ENCODE assay signal across 10 cellular contexts in genomic region chr2:54588244-54588899, GRCh38.
DNase-seq lines count a peak whose midpoint lies in the region; ATAC-seq, FAIRE-seq and TF ChIP-seq lines count a peak whose summit lies in the region.
"Had no signal": no experiment of that assay in that cellular context is flagged by ENCODE, and none has a peak within 500 bp of the region (broad histone marks: within the 10 kb centered on the region; RNA-seq: fewer than 3 reads in every experiment).

No MANE protein-coding gene starts in this region.

- H3K4me3 ChIP-seq in CD4-positive, alpha-beta memory T cell (ENCODE audit: low read length in 2 of 2): no peak overlapping the region
- peak overlapping the region in 1 of 3 experiments; percentile 22; a peak in 1 of 6 replicates for H3K4me3 ChIP-seq in HepG2 (replicated peaks in 1 of 3; ENCODE audit: insufficient read depth in 1 of 3, low read depth in 2 of 3, low read length in 3 of 3)

- no peaks in the 10 kb centered on the region for H3K9me3 ChIP-seq in CD4-positive, alpha-beta memory T cell (ENCODE audit: control insufficient read depth in 1 of 2, low read length in 2 of 2)
- no peaks in the 10 kb centered on the region for H3K9me3 ChIP-seq in T-helper 17 cell (ENCODE audit: control insufficient read depth, low read length, poor library complexity, severe bottlenecking)
- no peaks in the 10 kb centered on the region for H3K9me3 ChIP-seq in HepG2 (ENCODE audit: low read length)

- H3K4me1 ChIP-seq in CD4-positive, alpha-beta memory T cell (ENCODE audit: insufficient read depth, low read length): peaks cover 98% of the 10 kb centered on the region
- H3K4me1 ChIP-seq in HepG2 (ENCODE audit: insufficient read depth, low read length): peaks cover 95% of the 10 kb centered on the region

- H4K20me1 ChIP-seq in HepG2 (ENCODE audit: insufficient read depth, low read length): peaks cover 59% of the 10 kb centered on the region

- no peak for DNase-seq in CD4-positive, alpha-beta memory T cell
- no peak for DNase-seq in GM19239 (ENCODE audit: insufficient read length, low spot score)
- DNase-seq in T-helper 17 cell: no peak
- no peak for DNase-seq in HepG2 (ENCODE audit: low spot score)
- DNase-seq in urothelium cell line (ENCODE audit: low spot score): no peak
- DNase-seq in posterior vena cava (ENCODE audit: low spot score): no peak
- no peak for DNase-seq in LoVo (ENCODE audit: low spot score)
- DNase-seq: cortex of kidney, NCI-H187 had no signal

- ATAC-seq in T-helper 17 cell: no peak
- peak; percentile 15 for ATAC-seq in HepG2
- ATAC-seq in HG02623 (IDR thresholded peaks at IDR 0.05; ENCODE audit: unreplicated experiment): no peak

- TF ChIP-seq EP300 in HepG2 (IDR thresholded peaks at IDR 0.05; ENCODE audit: low read depth in 2 of 2, low read length in 2 of 2) (no peak), HepG2 (CRISPR knock-in tag; IDR thresholded peaks at IDR 0.05; ENCODE audit: borderline replicate concordance) (no peak)

- peaks cover 2 to 7% of the 10 kb centered on the region in 2 donors for H3K36me3 Mint-ChIP-seq in CD4-positive, alpha-beta memory T cell
- no peaks in the 10 kb centered on the region for H3K36me3 Mint-ChIP-seq in T-helper 17 cell (ENCODE audit: low read depth)

- H3K9ac ChIP-seq in HepG2 (ENCODE audit: insufficient read depth, low read depth, low read length): peak overlapping the region; percentile 66; the same call in 1 of the 2 replicates

- WGBS in HepG2 (ENCODE audit: low lambda C conversion rate): 77% methylated on average over 1 of the region's 1 CpG

- no peak overlapping the region for H2AFZ ChIP-seq in HepG2 (ENCODE audit: low read length)

- H3K27ac Mint-ChIP-seq in CD4-positive, alpha-beta memory T cell: peak overlapping the region; percentile 87 to 94 (median 91)
- H3K27ac Mint-ChIP-seq in T-helper 17 cell: peak overlapping the region; percentile 94

- intact Hi-C loops in CD4-positive, alpha-beta memory T cell (cut with micrococcal nuclease): loop anchor here (1.0 kb wide), 1 partner anchor 8 kb away; no protein-coding TSS in a partner anchor
- intact Hi-C loops in HepG2 (cut with micrococcal nuclease; ENCODE audit: unreplicated experiment) (loop anchor here (2.0 kb wide), 1 partner anchor 16 kb away; no protein-coding TSS in a partner anchor), posterior vena cava (cut with DNase I) (no loop called here)

- peaks cover 100% of the 10 kb centered on the region for H3K79me2 ChIP-seq in HepG2 (ENCODE audit: insufficient read depth, low read length)

- in situ Hi-C loops in HepG2 (cut with HindIII; ENCODE audit: extremely low pct_ligation_motif_present, low pct_unique_long_range_greater_than_20kb): no loop called here

- no peak for TF ChIP-seq RAD21 in HepG2 (CRISPR knock-in tag; IDR thresholded peaks at IDR 0.05)

- H3K9me3 Mint-ChIP-seq in CD4-positive, alpha-beta memory T cell: no peaks in the 10 kb centered on the region

- TF ChIP-seq CTCF in HepG2 (CRISPR knock-in tag; IDR thresholded peaks at IDR 0.05): no peak

- H3K27me3 ChIP-seq in CD4-positive, alpha-beta memory T cell (ENCODE audit: insufficient read depth, low read length): no peaks in the 10 kb centered on the region
- H3K27me3 ChIP-seq in HepG2 (ENCODE audit: control insufficient read depth in 1 of 2, insufficient read depth in 2 of 2, low read length in 2 of 2): no peaks in the 10 kb centered on the region

- FAIRE-seq in GM19239 (lab: Jason Lieb, UNC): peak; percentile 83
- no peak for FAIRE-seq in HepG2 (lab: Jason Lieb, UNC)
- FAIRE-seq in urothelium cell line (lab: Jason Lieb, UNC): no peak

- peak overlapping the region; percentile 54 for H3K27ac ChIP-seq in CD4-positive, alpha-beta memory T cell (ENCODE audit: low read depth, low read length)
- H3K27ac ChIP-seq in HepG2 (ENCODE audit: extremely low read length, insufficient read depth, low read length): peak overlapping the region; percentile 92

- H3K27me3 Mint-ChIP-seq in CD4-positive, alpha-beta memory T cell: no peaks in the 10 kb centered on the region
- no peaks in the 10 kb centered on the region for H3K27me3 Mint-ChIP-seq in T-helper 17 cell

- H3K36me3 ChIP-seq in CD4-positive, alpha-beta memory T cell (ENCODE audit: insufficient read depth, low read length): no peaks in the 10 kb centered on the region
- peaks cover 9 to 50% of the 10 kb centered on the region in 2 experiments for H3K36me3 ChIP-seq in HepG2 (replicated peaks in 1 of 2; ENCODE audit: control insufficient read depth in 1 of 2, insufficient read depth in 2 of 2, low read length in 2 of 2)

- POLR2A ChIA-PET in CD4-positive, alpha-beta memory T cell (lab: Charles Lee; ENCODE audit: partially characterized antibody): interaction anchor here (0.9 to 22.8 kb wide), 7 partner anchors 11 to 30 kb away, joined by 3 to 304 read pairs (median 5); no protein-coding TSS in a partner anchor
- POLR2A ChIA-PET in HepG2 (lab: Yijun Ruan, JAX): interaction anchor here (1.2 to 3.0 kb wide), 7 partner anchors 8 to 56 kb away, joined by 3 to 29 read pairs (median 10); no protein-coding TSS in a partner anchor

- H3K4me2 ChIP-seq in HepG2 (ENCODE audit: low read depth, low read length): peak overlapping the region; percentile 75

- peak overlapping the region; percentile 45 to 81 (median 69) for H3K4me3 Mint-ChIP-seq in CD4-positive, alpha-beta memory T cell
- H3K4me3 Mint-ChIP-seq in T-helper 17 cell: peak overlapping the region; percentile 36

- CTCF ChIA-PET in CD4-positive, alpha-beta memory T cell (lab: Charles Lee; ENCODE audit: partially characterized antibody): interaction anchor here (1.4 to 4.3 kb wide), 4 partner anchors 12 to 30 kb away, joined by 4 to 18 read pairs (median 7); no protein-coding TSS in a partner anchor
- CTCF ChIA-PET in HepG2 (lab: Yijun Ruan, JAX; ENCODE audit: low intra/inter-chr PET ratio, low total read pairs): interaction anchor here (1.6 kb wide), 1 partner anchor 66 kb away, joined by 4 read pairs; no protein-coding TSS in a partner anchor

- peaks cover 69 to 97% (median 86%) of the 10 kb centered on the region in 4 donors for H3K4me1 Mint-ChIP-seq in CD4-positive, alpha-beta memory T cell
- peaks cover 70% of the 10 kb centered on the region for H3K4me1 Mint-ChIP-seq in T-helper 17 cell

- TF ChIP-seq POLR2A in HepG2 (IDR thresholded peaks at IDR 0.05; ENCODE audit: insufficient read depth in 1 of 2, low read depth in 2 of 2, low read length in 2 of 2): no peak

- no TSS peak for BruUV-seq in HepG2 (replicated peaks; lab: Mats Ljungman, UMichigan)

TF ChIP-seq in HepG2, 621 proteins besides CTCF, POLR2A, EP300 and RAD21:
- 0 out of 2 replicates have a peak, but pooled peaks have one; percentile 13 for TF ChIP-seq ZNF652 (CRISPR knock-in tag; IDR thresholded peaks at IDR 0.05; ENCODE audit: borderline replicate concordance, low read depth)
- TF ChIP-seq BCL6 (CRISPR knock-in tag; IDR thresholded peaks at IDR 0.05): no peak
- no peak for TF ChIP-seq BRD4 (CRISPR knock-in tag; IDR thresholded peaks at IDR 0.05)
- TF ChIP-seq ZNF629 (CRISPR knock-in tag; conservative IDR thresholded peaks at IDR 0.05): 0 out of 2 replicates have a peak, but pooled peaks have one; percentile 12
- TF ChIP-seq ZNF513 (CRISPR knock-in tag; conservative IDR thresholded peaks at IDR 0.05): no peak
- TF ChIP-seq FIP1L1 (IDR thresholded peaks at IDR 0.05; ENCODE audit: borderline replicate concordance, insufficient read depth, low read depth, low read length): no peak
- TF ChIP-seq ZNF589 (CRISPR knock-in tag; conservative IDR thresholded peaks at IDR 0.05): no peak
- peak; percentile 88 for TF ChIP-seq RBM22 (optimal IDR thresholded peaks at IDR 0.05; ENCODE audit: low read length)
- TF ChIP-seq LCORL (IDR thresholded peaks at IDR 0.05): no peak
- TF ChIP-seq LCORL (CRISPR knock-in tag; IDR thresholded peaks at IDR 0.05): 0 out of 2 replicates have a peak, but pooled peaks have one; percentile 19
- TF ChIP-seq SSRP1 (CRISPR knock-in tag; IDR thresholded peaks at IDR 0.05): 0 out of 2 replicates have a peak, but pooled peaks have one; percentile 66
- 0 out of 4 replicates have a peak, but pooled peaks of 1 of the 2 experiments have one; percentile 3 for TF ChIP-seq MAFK (conservative IDR thresholded peaks at IDR 0.05 in 1 of 2, IDR thresholded peaks at IDR 0.05 in 1 of 2; ENCODE audit: low read length in 2 of 2)
- no peak for TF ChIP-seq IKZF1 (IDR thresholded peaks at IDR 0.05)
- TF ChIP-seq ZBTB2 (CRISPR knock-in tag; IDR thresholded peaks at IDR 0.05; ENCODE audit: low read depth): no peak

Comparison
In these comparisons a context has a peak if more than half of its experiments do, and no peak if none do; other contexts are left out.
1. intact Hi-C loops: an anchor here in CD4-positive, alpha-beta memory T cell (1.0 kb wide) and HepG2 (2.0 kb wide); none called in posterior vena cava.